ENCODE assay signal across 16 cellular contexts in genomic region chr15:19973718-19974117, GRCh38.
A peak's percentile ranks its signal among the peaks of the same experiment; 100 is the strongest.
DNase-seq lines count a peak whose midpoint lies in the region; ATAC-seq and TF ChIP-seq lines count a peak whose summit lies in the region.
"Had no signal": no experiment of that assay in that cellular context is flagged by ENCODE, and none has a peak within 500 bp of the region (broad histone marks: within the 10 kb centered on the region; RNA-seq: fewer than 3 reads in every experiment).

No MANE protein-coding gene starts in this region.

- H3K4me3 ChIP-seq in DND-41 (ENCODE audit: low read depth in 1 of 2, low read length in 2 of 2) = no peak overlapping the region
- H3K4me3 ChIP-seq in SU-DHL-6 (ENCODE audit: insufficient read depth, low read length, poor library complexity, severe bottlenecking) = no peak overlapping the region
- H3K4me3 ChIP-seq: left ventricle myocardium inferior, ovary, sigmoid colon, SJSA1, tibial nerve had no signal

- H4K20me1 ChIP-seq in DND-41 (ENCODE audit: insufficient read depth, low read length) (no peaks in the 10 kb centered on the region), SU-DHL-6 (ENCODE audit: low read depth, low read length) (no peaks in the 10 kb centered on the region)

- no peaks in the 10 kb centered on the region for H3K27me3 Mint-ChIP-seq in osteocyte (ENCODE audit: unreplicated experiment)

- H3K4me1 Mint-ChIP-seq in osteocyte (ENCODE audit: unreplicated experiment) = no peaks in the 10 kb centered on the region

- no peaks in the 10 kb centered on the region for H3K27me3 ChIP-seq in DND-41 (ENCODE audit: insufficient read depth, low read length, poor library complexity)
- H3K27me3 ChIP-seq in SU-DHL-6 (ENCODE audit: low read length) = no peaks in the 10 kb centered on the region
- H3K27me3 ChIP-seq: ovary, sigmoid colon, SJSA1, tibial nerve had no signal

- H3K9ac ChIP-seq in DND-41 (ENCODE audit: low read depth, low read length) = peak overlapping the region; percentile 50
- no peak overlapping the region for H3K9ac ChIP-seq in SU-DHL-6 (ENCODE audit: low read length)

- H3K36me3 Mint-ChIP-seq in osteocyte (ENCODE audit: unreplicated experiment) = no peaks in the 10 kb centered on the region

- no peaks in the 10 kb centered on the region for H3F3A ChIP-seq in SU-DHL-6 (ENCODE audit: insufficient read depth)

- no peak overlapping the region for H3K27ac Mint-ChIP-seq in osteocyte (ENCODE audit: unreplicated experiment)

- DNase-seq in NCI-H748 (lab: John Stamatoyannopoulos, UW; ENCODE audit: unreplicated experiment) (peak; percentile 33), NCI-H748 treated with DMSO at 0.1 percent for 48 hours (lab: John Stamatoyannopoulos, UW) (no peak), DND-41 (peak; percentile 82), NAMALWA (ENCODE audit: low spot score) (peak; percentile 50), osteocyte (ENCODE audit: extremely low spot score, unreplicated experiment) (no peak), glomerular visceral epithelial cell (ENCODE audit: extremely low spot score) (no peak)
- DNase-seq: activated effector memory CD4-positive, alpha-beta T cell treated with anti-CD3 and anti-CD28 coated beads, Interleukin-2, amount 50 U/mL, for 16 hours; left ventricle myocardium inferior; NCI-H524; ovary; sigmoid colon; stimulated activated CD4-positive, alpha-beta T cell treated with anti-CD3 and anti-CD28 coated beads, Interleukin-4, amount 100 ng/mL, for 4 hours had no signal

- H3K4me2 ChIP-seq in DND-41 (ENCODE audit: insufficient read depth, low read length) (peak overlapping the region; percentile 59; the same call in 1 of the 2 replicates), SU-DHL-6 (ENCODE audit: low read depth, low read length, poor library complexity, severe bottlenecking) (no peak overlapping the region)

- H3K9me2 ChIP-seq in SU-DHL-6 (replicated peaks; ENCODE audit: insufficient read depth, low read length) = no peaks in the 10 kb centered on the region

- H3K79me2 ChIP-seq in DND-41 (ENCODE audit: insufficient read depth, low read length) (no peaks in the 10 kb centered on the region), SU-DHL-6 (ENCODE audit: insufficient read depth, low read length) (no peaks in the 10 kb centered on the region)

- H3K4me1 ChIP-seq in DND-41 (ENCODE audit: insufficient read depth, low read length) = peaks cover 48% of the 10 kb centered on the region
- H3K4me1 ChIP-seq: left ventricle myocardium inferior, sigmoid colon, SJSA1, tibial nerve had no signal

- ATAC-seq in DND-41 (ENCODE audit: insufficient read depth, low read depth) (peak; percentile 72), HG02798 (IDR thresholded peaks at IDR 0.05; ENCODE audit: poor library complexity, unreplicated experiment) (no peak)

- H3K9me3 Mint-ChIP-seq in osteocyte (ENCODE audit: unreplicated experiment) = peaks cover 65% of the 10 kb centered on the region

- H2AFZ ChIP-seq in DND-41 (ENCODE audit: low read depth, low read length) (no peak overlapping the region), SU-DHL-6 (ENCODE audit: low read depth, low read length, severe bottlenecking) (no peak overlapping the region)

- no peak overlapping the region for H3K4me3 Mint-ChIP-seq in osteocyte (ENCODE audit: unreplicated experiment)

- H3K27ac ChIP-seq in DND-41 (ENCODE audit: low read length) (peak overlapping the region; percentile 97), SU-DHL-6 (ENCODE audit: low read depth, low read length) (no peak overlapping the region)
- H3K27ac ChIP-seq: left ventricle myocardium inferior, ovary, sigmoid colon, SJSA1, tibial nerve had no signal

- no peaks in the 10 kb centered on the region for H3K9me3 ChIP-seq in DND-41 (ENCODE audit: insufficient read depth, low read length, severe bottlenecking)
- no peaks in the 10 kb centered on the region for H3K9me3 ChIP-seq in SU-DHL-6 (ENCODE audit: insufficient read depth, low read length)
- H3K9me3 ChIP-seq: left ventricle myocardium inferior, ovary, SJSA1 had no signal

- peak; percentile 70 for TF ChIP-seq CTCF in DND-41 (IDR thresholded peaks at IDR 0.05; ENCODE audit: borderline replicate concordance, extremely low read depth, low read length, poor library complexity, severe bottlenecking)
- TF ChIP-seq CTCF in SU-DHL-6 (IDR thresholded peaks at IDR 0.05; ENCODE audit: insufficient read depth, low read length, poor library complexity, severe bottlenecking) = peak; percentile 94
- no peak for TF ChIP-seq CTCF in osteocyte (IDR thresholded peaks at IDR 0.05)

- H3K36me3 ChIP-seq in DND-41 (ENCODE audit: insufficient read depth, low read length) (no peaks in the 10 kb centered on the region), SU-DHL-6 (ENCODE audit: low read length) (no peaks in the 10 kb centered on the region)
- H3K36me3 ChIP-seq: left ventricle myocardium inferior, ovary, sigmoid colon, SJSA1, tibial nerve had no signal

Comparison
In these comparisons a context has a peak if more than half of its experiments do, and no peak if none do; other contexts are left out.
1. DNase-seq: peak in NCI-H748 (single experiment), DND-41 (single experiment) and NAMALWA (single experiment); none in NCI-H748 treated with DMSO at 0.1 percent for 48 hours (single experiment), osteocyte (single experiment) and glomerular visceral epithelial cell (single experiment).